17 cellular contexts compared by ENCODE assay signal in genomic region chr5:115070737-115071136, GRCh38.
DNase-seq lines count a peak whose midpoint lies in the region; ATAC-seq, FAIRE-seq and TF ChIP-seq lines count a peak whose summit lies in the region.
"Had no signal": no experiment of that assay in that cellular context is flagged by ENCODE, and none has a peak within 500 bp of the region (broad histone marks: within the 10 kb centered on the region; RNA-seq: fewer than 3 reads in every experiment).

No MANE protein-coding gene starts in this region.

- TF ChIP-seq CTCF in esophagus muscularis mucosa (IDR thresholded peaks at IDR 0.05) (no peak), mesothelial cell of epicardium (IDR thresholded peaks at IDR 0.05; ENCODE audit: unreplicated experiment) (no peak)

- no peak for TF ChIP-seq EP300 in esophagus muscularis mucosa (IDR thresholded peaks at IDR 0.05)

- peaks cover 2% of the 10 kb centered on the region for H3K36me3 Mint-ChIP-seq in central memory CD8-positive, alpha-beta T cell (ENCODE audit: insufficient read depth)
- peaks cover 7% of the 10 kb centered on the region for H3K36me3 Mint-ChIP-seq in natural killer cell treated with Interleukin-12 subunit alpha and Interleukin-12 subunit beta and Interleukin-15 and Interleukin-18, amount 100 ng/mL, for 72 hours
- H3K36me3 Mint-ChIP-seq in mesothelial cell of epicardium = no peaks in the 10 kb centered on the region
- H3K36me3 Mint-ChIP-seq: CD4-positive, alpha-beta memory T cell had no signal

- no peaks in the 10 kb centered on the region for H3K9me3 Mint-ChIP-seq in central memory CD8-positive, alpha-beta T cell
- H3K9me3 Mint-ChIP-seq in natural killer cell treated with Interleukin-12 subunit alpha and Interleukin-12 subunit beta and Interleukin-15 and Interleukin-18, amount 100 ng/mL, for 72 hours = no peaks in the 10 kb centered on the region
- H3K9me3 Mint-ChIP-seq in mesothelial cell of epicardium = peaks cover 9% of the 10 kb centered on the region
- H3K9me3 Mint-ChIP-seq: GM23338, HFFc6 had no signal

- H3K4me3 ChIP-seq in esophagus muscularis mucosa = no peak overlapping the region
- H3K4me3 ChIP-seq: GM23338, HAP-1 had no signal

- no peak overlapping the region for H3K27ac ChIP-seq in esophagus muscularis mucosa (replicated peaks in 1 of 4)

- TF ChIP-seq POLR2A in esophagus muscularis mucosa (IDR thresholded peaks at IDR 0.05; ENCODE audit: low read depth) (no peak), GM12892 (IDR thresholded peaks at IDR 0.05; ENCODE audit: low read depth, low read length) (no peak)

- DNase-seq in central memory CD8-positive, alpha-beta T cell (ENCODE audit: low spot score in 2 of 2) = no peak
- peak; percentile 29 for DNase-seq in esophagus muscularis mucosa (ENCODE audit: extremely low spot score)
- DNase-seq in natural killer cell treated with Interleukin-12 subunit alpha and Interleukin-12 subunit beta and Interleukin-15 and Interleukin-18, amount 100 ng/mL, for 72 hours (ENCODE audit: low spot score) = no peak
- no peak for DNase-seq in mesothelial cell of epicardium (ENCODE audit: low spot score in 2 of 2, unreplicated experiment in 2 of 2)
- DNase-seq in GM12892 (ENCODE audit: insufficient read length) = no peak
- DNase-seq: C1 segment of cervical spinal cord; Calu3; CD4-positive, alpha-beta memory T cell; COR-L47; DMS53; DMS79 treated with DMSO at 0.1 percent for 48 hours; GF-D8; HFFc6 had no signal

- H3K27me3 Mint-ChIP-seq in central memory CD8-positive, alpha-beta T cell = peaks cover 47% of the 10 kb centered on the region
- peaks cover 6 to 13% of the 10 kb centered on the region in 2 donors for H3K27me3 Mint-ChIP-seq in natural killer cell treated with Interleukin-12 subunit alpha and Interleukin-12 subunit beta and Interleukin-15 and Interleukin-18, amount 100 ng/mL, for 72 hours
- H3K27me3 Mint-ChIP-seq in mesothelial cell of epicardium (ENCODE audit: low read depth) = no peaks in the 10 kb centered on the region

- no peak for FAIRE-seq in GM12892 (lab: Jason Lieb, UNC)
- FAIRE-seq: GM12891 had no signal

- H3K4me1 ChIP-seq in esophagus muscularis mucosa = peaks cover 0 to 4% (median 0%) of the 10 kb centered on the region in 4 donors

- H3K9me3 ChIP-seq in esophagus muscularis mucosa = no peaks in the 10 kb centered on the region
- H3K9me3 ChIP-seq: HAP-1 had no signal

- peak overlapping the region; percentile 36 for H3K27ac Mint-ChIP-seq in central memory CD8-positive, alpha-beta T cell (ENCODE audit: low read depth)
- peak overlapping the region; percentile 17 to 70 for H3K27ac Mint-ChIP-seq in natural killer cell treated with Interleukin-12 subunit alpha and Interleukin-12 subunit beta and Interleukin-15 and Interleukin-18, amount 100 ng/mL, for 72 hours
- H3K27ac Mint-ChIP-seq in mesothelial cell of epicardium = no peak overlapping the region
- H3K27ac Mint-ChIP-seq: CD4-positive, alpha-beta memory T cell; GM23338; HFFc6 had no signal

- H3K27me3 ChIP-seq in esophagus muscularis mucosa = no peaks in the 10 kb centered on the region

- intact Hi-C loops in esophagus muscularis mucosa (cut with DNase I) = no loop called here

- ATAC-seq in central memory CD8-positive, alpha-beta T cell (replicated peaks; ENCODE audit: extremely low read depth, poor library complexity, severe bottlenecking) = no peak
- peak in 1 of 2 donors; percentile 79 for ATAC-seq in natural killer cell treated with Interleukin-12 subunit alpha and Interleukin-12 subunit beta and Interleukin-15 and Interleukin-18, amount 100 ng/mL, for 72 hours
- ATAC-seq in HG03342 (IDR thresholded peaks at IDR 0.05; ENCODE audit: unreplicated experiment) = no peak
- ATAC-seq: GM23338 had no signal

- H3K4me3 Mint-ChIP-seq in central memory CD8-positive, alpha-beta T cell = no peak overlapping the region
- H3K4me3 Mint-ChIP-seq in natural killer cell treated with Interleukin-12 subunit alpha and Interleukin-12 subunit beta and Interleukin-15 and Interleukin-18, amount 100 ng/mL, for 72 hours = peak overlapping the region; percentile 70
- no peak overlapping the region for H3K4me3 Mint-ChIP-seq in mesothelial cell of epicardium
- H3K4me3 Mint-ChIP-seq: CD4-positive, alpha-beta memory T cell; GM23338; HFFc6 had no signal

- peaks cover 24% of the 10 kb centered on the region for H3K4me1 Mint-ChIP-seq in central memory CD8-positive, alpha-beta T cell
- peaks cover 28 to 35% of the 10 kb centered on the region in 2 donors for H3K4me1 Mint-ChIP-seq in natural killer cell treated with Interleukin-12 subunit alpha and Interleukin-12 subunit beta and Interleukin-15 and Interleukin-18, amount 100 ng/mL, for 72 hours (ENCODE audit: low read depth in 2 of 2)
- peaks cover 12% of the 10 kb centered on the region for H3K4me1 Mint-ChIP-seq in mesothelial cell of epicardium

- WGBS in esophagus muscularis mucosa = 74% methylated on average over 3 of the region's 3 CpGs

- no peaks in the 10 kb centered on the region for H3K36me3 ChIP-seq in esophagus muscularis mucosa
- H3K36me3 ChIP-seq: HAP-1 had no signal
